1 cellular context compared by ENCODE assay signal in the genomic region with DNA sequence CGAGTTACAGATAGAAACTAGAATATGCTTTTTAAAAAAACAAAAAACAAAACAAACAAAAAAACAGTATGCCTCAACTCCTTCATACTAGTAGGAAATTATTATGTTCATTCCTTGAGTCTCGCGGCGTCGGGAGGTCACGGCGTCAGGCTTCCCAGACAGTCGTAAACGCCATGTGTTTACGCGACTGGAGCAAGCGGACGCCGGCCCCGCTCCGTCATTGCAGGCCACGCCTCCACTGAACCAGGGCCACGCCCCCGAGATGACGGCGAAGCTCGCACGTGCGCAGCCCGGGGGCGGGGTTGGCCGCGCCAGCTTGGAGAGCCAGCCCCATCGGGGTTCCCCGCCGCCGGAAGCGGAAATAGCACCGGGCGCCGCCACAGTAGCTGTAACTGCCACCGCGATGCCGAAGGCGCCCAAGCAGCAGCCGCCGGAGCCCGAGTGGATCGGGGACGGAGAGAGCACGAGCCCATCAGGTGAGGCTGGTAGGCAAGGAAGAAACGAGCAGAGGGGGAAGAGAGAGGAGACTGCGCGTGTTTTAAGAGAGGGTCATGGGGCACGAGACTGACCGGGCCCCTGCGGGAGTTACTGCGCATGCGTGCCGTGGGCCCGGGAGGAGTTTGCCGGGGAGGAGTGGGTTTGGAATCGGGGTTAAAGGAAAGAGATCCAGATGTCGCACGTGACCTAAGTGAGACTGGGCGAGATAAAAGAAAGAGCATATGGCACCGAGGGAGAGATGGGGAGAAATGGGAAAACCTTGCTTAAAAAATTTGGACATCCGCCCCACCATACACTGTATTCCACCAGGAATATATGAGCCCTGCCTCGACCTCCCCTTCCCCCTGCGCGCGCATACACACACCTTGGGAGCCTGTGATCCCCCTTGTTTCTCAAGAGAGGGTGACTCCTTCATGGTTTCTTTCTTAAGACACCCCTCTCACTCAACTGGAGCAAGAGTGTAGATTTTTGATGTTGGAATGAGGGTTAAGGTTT.
TF ChIP-seq lines count a peak whose summit lies in the region.

A gene (plus strand): TSS at position 358 of the 993 bp plus-strand sequence. CDS start 46 bp downstream, at position 404.

TF ChIP-seq in K562, 482 proteins besides CTCF, POLR2A, EP300 and RAD21 (continued from another document and continues in another):
- TF ChIP-seq, protein P1, sequence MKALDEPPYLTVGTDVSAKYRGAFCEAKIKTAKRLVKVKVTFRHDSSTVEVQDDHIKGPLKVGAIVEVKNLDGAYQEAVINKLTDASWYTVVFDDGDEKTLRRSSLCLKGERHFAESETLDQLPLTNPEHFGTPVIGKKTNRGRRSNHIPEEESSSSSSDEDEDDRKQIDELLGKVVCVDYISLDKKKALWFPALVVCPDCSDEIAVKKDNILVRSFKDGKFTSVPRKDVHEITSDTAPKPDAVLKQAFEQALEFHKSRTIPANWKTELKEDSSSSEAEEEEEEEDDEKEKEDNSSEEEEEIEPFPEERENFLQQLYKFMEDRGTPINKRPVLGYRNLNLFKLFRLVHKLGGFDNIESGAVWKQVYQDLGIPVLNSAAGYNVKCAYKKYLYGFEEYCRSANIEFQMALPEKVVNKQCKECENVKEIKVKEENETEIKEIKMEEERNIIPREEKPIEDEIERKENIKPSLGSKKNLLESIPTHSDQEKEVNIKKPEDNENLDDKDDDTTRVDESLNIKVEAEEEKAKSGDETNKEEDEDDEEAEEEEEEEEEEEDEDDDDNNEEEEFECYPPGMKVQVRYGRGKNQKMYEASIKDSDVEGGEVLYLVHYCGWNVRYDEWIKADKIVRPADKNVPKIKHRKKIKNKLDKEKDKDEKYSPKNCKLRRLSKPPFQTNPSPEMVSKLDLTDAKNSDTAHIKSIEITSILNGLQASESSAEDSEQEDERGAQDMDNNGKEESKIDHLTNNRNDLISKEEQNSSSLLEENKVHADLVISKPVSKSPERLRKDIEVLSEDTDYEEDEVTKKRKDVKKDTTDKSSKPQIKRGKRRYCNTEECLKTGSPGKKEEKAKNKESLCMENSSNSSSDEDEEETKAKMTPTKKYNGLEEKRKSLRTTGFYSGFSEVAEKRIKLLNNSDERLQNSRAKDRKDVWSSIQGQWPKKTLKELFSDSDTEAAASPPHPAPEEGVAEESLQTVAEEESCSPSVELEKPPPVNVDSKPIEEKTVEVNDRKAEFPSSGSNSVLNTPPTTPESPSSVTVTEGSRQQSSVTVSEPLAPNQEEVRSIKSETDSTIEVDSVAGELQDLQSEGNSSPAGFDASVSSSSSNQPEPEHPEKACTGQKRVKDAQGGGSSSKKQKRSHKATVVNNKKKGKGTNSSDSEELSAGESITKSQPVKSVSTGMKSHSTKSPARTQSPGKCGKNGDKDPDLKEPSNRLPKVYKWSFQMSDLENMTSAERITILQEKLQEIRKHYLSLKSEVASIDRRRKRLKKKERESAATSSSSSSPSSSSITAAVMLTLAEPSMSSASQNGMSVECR (CRISPR knock-in tag; IDR thresholded peaks at IDR 0.05) = peak; percentile 99
- TF ChIP-seq, protein P2, sequence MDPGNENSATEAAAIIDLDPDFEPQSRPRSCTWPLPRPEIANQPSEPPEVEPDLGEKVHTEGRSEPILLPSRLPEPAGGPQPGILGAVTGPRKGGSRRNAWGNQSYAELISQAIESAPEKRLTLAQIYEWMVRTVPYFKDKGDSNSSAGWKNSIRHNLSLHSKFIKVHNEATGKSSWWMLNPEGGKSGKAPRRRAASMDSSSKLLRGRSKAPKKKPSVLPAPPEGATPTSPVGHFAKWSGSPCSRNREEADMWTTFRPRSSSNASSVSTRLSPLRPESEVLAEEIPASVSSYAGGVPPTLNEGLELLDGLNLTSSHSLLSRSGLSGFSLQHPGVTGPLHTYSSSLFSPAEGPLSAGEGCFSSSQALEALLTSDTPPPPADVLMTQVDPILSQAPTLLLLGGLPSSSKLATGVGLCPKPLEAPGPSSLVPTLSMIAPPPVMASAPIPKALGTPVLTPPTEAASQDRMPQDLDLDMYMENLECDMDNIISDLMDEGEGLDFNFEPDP (CRISPR knock-in tag; IDR thresholded peaks at IDR 0.05) = 0 out of 2 replicates have a peak, but pooled peaks have one; percentile 73
- TF ChIP-seq, protein P3, sequence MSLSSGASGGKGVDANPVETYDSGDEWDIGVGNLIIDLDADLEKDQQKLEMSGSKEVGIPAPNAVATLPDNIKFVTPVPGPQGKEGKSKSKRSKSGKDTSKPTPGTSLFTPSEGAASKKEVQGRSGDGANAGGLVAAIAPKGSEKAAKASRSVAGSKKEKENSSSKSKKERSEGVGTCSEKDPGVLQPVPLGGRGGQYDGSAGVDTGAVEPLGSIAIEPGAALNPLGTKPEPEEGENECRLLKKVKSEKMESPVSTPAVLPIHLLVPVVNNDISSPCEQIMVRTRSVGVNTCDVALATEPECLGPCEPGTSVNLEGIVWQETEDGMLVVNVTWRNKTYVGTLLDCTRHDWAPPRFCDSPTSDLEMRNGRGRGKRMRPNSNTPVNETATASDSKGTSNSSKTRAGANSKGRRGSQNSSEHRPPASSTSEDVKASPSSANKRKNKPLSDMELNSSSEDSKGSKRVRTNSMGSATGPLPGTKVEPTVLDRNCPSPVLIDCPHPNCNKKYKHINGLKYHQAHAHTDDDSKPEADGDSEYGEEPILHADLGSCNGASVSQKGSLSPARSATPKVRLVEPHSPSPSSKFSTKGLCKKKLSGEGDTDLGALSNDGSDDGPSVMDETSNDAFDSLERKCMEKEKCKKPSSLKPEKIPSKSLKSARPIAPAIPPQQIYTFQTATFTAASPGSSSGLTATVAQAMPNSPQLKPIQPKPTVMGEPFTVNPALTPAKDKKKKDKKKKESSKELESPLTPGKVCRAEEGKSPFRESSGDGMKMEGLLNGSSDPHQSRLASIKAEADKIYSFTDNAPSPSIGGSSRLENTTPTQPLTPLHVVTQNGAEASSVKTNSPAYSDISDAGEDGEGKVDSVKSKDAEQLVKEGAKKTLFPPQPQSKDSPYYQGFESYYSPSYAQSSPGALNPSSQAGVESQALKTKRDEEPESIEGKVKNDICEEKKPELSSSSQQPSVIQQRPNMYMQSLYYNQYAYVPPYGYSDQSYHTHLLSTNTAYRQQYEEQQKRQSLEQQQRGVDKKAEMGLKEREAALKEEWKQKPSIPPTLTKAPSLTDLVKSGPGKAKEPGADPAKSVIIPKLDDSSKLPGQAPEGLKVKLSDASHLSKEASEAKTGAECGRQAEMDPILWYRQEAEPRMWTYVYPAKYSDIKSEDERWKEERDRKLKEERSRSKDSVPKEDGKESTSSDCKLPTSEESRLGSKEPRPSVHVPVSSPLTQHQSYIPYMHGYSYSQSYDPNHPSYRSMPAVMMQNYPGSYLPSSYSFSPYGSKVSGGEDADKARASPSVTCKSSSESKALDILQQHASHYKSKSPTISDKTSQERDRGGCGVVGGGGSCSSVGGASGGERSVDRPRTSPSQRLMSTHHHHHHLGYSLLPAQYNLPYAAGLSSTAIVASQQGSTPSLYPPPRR (CRISPR knock-in tag; IDR thresholded peaks at IDR 0.05; ENCODE audit: borderline replicate concordance) = no peak
- TF ChIP-seq NCOA6 (IDR thresholded peaks at IDR 0.05) (no peak), RB1 (IDR thresholded peaks at IDR 0.05; ENCODE audit: low read depth) (peak; percentile 95), ADNP (tag; IDR thresholded peaks at IDR 0.05) (no peak), HDAC1 (IDR thresholded peaks at IDR 0.05) (peak; percentile 66 to 99; a peak in 3 of 4 replicates), MBD2 (IDR thresholded peaks at IDR 0.05; ENCODE audit: borderline replicate concordance, low read depth) (peak; percentile 84), TEAD2 (tag; IDR thresholded peaks at IDR 0.05) (no peak), TAF9B (IDR thresholded peaks at IDR 0.05; ENCODE audit: partially characterized antibody) (peak; percentile 94), ZFPM2 (CRISPR knock-in tag; IDR thresholded peaks at IDR 0.05) (no peak), RAD51 (IDR thresholded peaks at IDR 0.05; ENCODE audit: borderline replicate concordance, low read depth) (peak; percentile 80), PML (IDR thresholded peaks at IDR 0.05; ENCODE audit: low read length) (peak; percentile 86), CXXC5 (CRISPR knock-in tag; IDR thresholded peaks at IDR 0.05) (peak; percentile 98), GTF2F1 (IDR thresholded peaks at IDR 0.05; ENCODE audit: low read depth, low read length) (0 out of 2 replicates have a peak, but pooled peaks have one; percentile 74), NCOA4 (IDR thresholded peaks at IDR 0.05; ENCODE audit: partially characterized antibody) (no peak), KDM1A (IDR thresholded peaks at IDR 0.05) (no peak)
- TF ChIP-seq, protein P4, sequence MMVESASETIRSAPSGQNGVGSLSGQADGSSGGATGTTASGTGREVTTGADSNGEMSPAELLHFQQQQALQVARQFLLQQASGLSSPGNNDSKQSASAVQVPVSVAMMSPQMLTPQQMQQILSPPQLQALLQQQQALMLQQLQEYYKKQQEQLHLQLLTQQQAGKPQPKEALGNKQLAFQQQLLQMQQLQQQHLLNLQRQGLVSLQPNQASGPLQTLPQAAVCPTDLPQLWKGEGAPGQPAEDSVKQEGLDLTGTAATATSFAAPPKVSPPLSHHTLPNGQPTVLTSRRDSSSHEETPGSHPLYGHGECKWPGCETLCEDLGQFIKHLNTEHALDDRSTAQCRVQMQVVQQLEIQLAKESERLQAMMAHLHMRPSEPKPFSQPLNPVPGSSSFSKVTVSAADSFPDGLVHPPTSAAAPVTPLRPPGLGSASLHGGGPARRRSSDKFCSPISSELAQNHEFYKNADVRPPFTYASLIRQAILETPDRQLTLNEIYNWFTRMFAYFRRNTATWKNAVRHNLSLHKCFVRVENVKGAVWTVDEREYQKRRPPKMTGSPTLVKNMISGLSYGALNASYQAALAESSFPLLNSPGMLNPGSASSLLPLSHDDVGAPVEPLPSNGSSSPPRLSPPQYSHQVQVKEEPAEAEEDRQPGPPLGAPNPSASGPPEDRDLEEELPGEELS (CRISPR knock-in tag; IDR thresholded peaks at IDR 0.05; ENCODE audit: borderline replicate concordance) = peak; percentile 94
- TF ChIP-seq, protein P5, sequence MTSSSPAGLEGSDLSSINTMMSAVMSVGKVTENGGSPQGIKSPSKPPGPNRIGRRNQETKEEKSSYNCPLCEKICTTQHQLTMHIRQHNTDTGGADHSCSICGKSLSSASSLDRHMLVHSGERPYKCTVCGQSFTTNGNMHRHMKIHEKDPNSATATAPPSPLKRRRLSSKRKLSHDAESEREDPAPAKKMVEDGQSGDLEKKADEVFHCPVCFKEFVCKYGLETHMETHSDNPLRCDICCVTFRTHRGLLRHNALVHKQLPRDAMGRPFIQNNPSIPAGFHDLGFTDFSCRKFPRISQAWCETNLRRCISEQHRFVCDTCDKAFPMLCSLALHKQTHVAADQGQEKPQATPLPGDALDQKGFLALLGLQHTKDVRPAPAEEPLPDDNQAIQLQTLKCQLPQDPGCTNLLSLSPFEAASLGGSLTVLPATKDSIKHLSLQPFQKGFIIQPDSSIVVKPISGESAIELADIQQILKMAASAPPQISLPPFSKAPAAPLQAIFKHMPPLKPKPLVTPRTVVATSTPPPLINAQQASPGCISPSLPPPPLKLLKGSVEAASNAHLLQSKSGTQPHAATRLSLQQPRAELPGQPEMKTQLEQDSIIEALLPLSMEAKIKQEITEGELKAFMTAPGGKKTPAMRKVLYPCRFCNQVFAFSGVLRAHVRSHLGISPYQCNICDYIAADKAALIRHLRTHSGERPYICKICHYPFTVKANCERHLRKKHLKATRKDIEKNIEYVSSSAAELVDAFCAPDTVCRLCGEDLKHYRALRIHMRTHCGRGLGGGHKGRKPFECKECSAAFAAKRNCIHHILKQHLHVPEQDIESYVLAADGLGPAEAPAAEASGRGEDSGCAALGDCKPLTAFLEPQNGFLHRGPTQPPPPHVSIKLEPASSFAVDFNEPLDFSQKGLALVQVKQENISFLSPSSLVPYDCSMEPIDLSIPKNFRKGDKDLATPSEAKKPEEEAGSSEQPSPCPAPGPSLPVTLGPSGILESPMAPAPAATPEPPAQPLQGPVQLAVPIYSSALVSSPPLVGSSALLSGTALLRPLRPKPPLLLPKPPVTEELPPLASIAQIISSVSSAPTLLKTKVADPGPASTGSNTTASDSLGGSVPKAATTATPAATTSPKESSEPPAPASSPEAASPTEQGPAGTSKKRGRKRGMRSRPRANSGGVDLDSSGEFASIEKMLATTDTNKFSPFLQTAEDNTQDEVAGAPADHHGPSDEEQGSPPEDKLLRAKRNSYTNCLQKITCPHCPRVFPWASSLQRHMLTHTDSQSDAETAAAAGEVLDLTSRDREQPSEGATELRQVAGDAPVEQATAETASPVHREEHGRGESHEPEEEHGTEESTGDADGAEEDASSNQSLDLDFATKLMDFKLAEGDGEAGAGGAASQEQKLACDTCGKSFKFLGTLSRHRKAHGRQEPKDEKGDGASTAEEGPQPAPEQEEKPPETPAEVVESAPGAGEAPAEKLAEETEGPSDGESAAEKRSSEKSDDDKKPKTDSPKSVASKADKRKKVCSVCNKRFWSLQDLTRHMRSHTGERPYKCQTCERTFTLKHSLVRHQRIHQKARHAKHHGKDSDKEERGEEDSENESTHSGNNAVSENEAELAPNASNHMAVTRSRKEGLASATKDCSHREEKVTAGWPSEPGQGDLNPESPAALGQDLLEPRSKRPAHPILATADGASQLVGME (CRISPR knock-in tag; IDR thresholded peaks at IDR 0.05) = 0 out of 2 replicates have a peak, but pooled peaks have one; percentile 35
- TF ChIP-seq, protein P6, sequence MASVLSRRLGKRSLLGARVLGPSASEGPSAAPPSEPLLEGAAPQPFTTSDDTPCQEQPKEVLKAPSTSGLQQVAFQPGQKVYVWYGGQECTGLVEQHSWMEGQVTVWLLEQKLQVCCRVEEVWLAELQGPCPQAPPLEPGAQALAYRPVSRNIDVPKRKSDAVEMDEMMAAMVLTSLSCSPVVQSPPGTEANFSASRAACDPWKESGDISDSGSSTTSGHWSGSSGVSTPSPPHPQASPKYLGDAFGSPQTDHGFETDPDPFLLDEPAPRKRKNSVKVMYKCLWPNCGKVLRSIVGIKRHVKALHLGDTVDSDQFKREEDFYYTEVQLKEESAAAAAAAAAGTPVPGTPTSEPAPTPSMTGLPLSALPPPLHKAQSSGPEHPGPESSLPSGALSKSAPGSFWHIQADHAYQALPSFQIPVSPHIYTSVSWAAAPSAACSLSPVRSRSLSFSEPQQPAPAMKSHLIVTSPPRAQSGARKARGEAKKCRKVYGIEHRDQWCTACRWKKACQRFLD (CRISPR knock-in tag; IDR thresholded peaks at IDR 0.05) = peak; percentile 92
- TF ChIP-seq, protein P7, sequence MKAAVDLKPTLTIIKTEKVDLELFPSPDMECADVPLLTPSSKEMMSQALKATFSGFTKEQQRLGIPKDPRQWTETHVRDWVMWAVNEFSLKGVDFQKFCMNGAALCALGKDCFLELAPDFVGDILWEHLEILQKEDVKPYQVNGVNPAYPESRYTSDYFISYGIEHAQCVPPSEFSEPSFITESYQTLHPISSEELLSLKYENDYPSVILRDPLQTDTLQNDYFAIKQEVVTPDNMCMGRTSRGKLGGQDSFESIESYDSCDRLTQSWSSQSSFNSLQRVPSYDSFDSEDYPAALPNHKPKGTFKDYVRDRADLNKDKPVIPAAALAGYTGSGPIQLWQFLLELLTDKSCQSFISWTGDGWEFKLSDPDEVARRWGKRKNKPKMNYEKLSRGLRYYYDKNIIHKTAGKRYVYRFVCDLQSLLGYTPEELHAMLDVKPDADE (conservative IDR thresholded peaks at IDR 0.05; ENCODE audit: control insufficient read depth, low read depth, low read length) = peak; percentile 90
- TF ChIP-seq, protein P8, sequence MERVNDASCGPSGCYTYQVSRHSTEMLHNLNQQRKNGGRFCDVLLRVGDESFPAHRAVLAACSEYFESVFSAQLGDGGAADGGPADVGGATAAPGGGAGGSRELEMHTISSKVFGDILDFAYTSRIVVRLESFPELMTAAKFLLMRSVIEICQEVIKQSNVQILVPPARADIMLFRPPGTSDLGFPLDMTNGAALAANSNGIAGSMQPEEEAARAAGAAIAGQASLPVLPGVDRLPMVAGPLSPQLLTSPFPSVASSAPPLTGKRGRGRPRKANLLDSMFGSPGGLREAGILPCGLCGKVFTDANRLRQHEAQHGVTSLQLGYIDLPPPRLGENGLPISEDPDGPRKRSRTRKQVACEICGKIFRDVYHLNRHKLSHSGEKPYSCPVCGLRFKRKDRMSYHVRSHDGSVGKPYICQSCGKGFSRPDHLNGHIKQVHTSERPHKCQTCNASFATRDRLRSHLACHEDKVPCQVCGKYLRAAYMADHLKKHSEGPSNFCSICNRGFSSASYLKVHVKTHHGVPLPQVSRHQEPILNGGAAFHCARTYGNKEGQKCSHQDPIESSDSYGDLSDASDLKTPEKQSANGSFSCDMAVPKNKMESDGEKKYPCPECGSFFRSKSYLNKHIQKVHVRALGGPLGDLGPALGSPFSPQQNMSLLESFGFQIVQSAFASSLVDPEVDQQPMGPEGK (CRISPR knock-in tag; IDR thresholded peaks at IDR 0.05; ENCODE audit: borderline replicate concordance) = no peak
